In the genomic region with DNA sequence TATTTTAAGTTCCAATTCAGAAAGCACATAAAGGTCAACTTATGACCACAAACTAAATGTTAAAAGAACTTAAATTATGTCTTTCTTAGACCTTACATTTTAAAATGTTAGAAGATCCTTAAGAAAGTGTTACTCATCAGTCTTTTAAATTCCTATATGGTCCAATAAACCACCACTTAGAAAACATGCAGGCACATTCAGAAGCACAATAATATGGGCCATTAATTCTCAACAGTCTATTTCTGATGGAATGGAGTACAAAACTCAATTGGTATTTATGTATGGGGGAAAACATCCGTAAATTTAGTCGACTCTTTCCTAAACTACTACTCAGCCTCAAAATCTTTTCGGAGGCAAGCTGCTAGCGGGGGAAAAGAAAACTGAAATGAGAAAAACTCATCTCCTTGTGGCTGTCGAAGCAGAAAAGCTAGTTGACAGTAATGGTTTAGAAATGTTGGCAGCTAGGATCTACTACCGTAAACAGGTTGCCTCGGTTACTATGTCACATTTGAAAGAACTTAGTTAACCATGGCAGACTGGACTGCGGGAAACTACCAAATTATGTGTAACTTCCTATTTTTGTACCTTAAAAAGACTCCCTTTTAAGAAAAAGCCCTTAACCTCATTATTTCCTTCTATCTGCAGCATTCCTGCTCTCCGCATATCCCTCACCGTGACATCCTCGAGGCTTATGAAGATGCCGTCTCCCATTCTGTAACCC, we compare ENCODE assay signal across 8 cellular contexts. TPM values are rescaled to one million over a fixed set of nuclear protein-coding genes. Genes with fewer than 3 reads are reported as not detected.
DNase-seq lines count a peak whose midpoint lies in the region; ATAC-seq and TF ChIP-seq lines count a peak whose summit lies in the region.

No MANE protein-coding gene starts in this region.

- H3K36me3 Mint-ChIP-seq in T-helper 17 cell (ENCODE audit: low read depth) = peaks cover 12% of the 10 kb centered on the region

- 4 to 14% methylated on average over 12 of the region's 12 CpGs for WGBS in esophagus squamous epithelium, 2 donors

- ATAC-seq in T-helper 17 cell (peak; percentile 7), HG02610 (IDR thresholded peaks at IDR 0.05; ENCODE audit: unreplicated experiment) (no peak), HG02852 (IDR thresholded peaks at IDR 0.05; ENCODE audit: unreplicated experiment) (no peak), HG02623 (IDR thresholded peaks at IDR 0.05; ENCODE audit: unreplicated experiment) (no peak)

- intact Hi-C loops in esophagus squamous epithelium (cut with DNase I) = no loop called here

- H3K9me3 ChIP-seq in HEK293 (ENCODE audit: control insufficient read depth, insufficient read depth, low read depth, low read length) = no peaks in the 10 kb centered on the region
- H3K9me3 ChIP-seq in T-helper 17 cell (ENCODE audit: control insufficient read depth, low read length, poor library complexity, severe bottlenecking) = no peaks in the 10 kb centered on the region
- no peaks in the 10 kb centered on the region for H3K9me3 ChIP-seq in esophagus squamous epithelium
- H3K9me3 ChIP-seq in neutrophil = no peaks in the 10 kb centered on the region

- no peak for TF ChIP-seq CTCF in HEK293 (tag by site-specific recombination; IDR thresholded peaks at IDR 0.05)
- TF ChIP-seq CTCF in esophagus squamous epithelium (IDR thresholded peaks at IDR 0.05) = no peak
- TF ChIP-seq CTCF in neutrophil (IDR thresholded peaks at IDR 0.05) = no peak

- H3K36me3 ChIP-seq in HEK293 (ENCODE audit: control insufficient read depth in 2 of 2, insufficient read depth in 1 of 2, low read length in 2 of 2) (peaks cover 0 to 9% of the 10 kb centered on the region in 2 experiments; a peak in 1 of 3 replicates), esophagus squamous epithelium (peaks cover 0 to 6% (median 0%) of the 10 kb centered on the region in 3 donors), neutrophil (peaks cover 2% of the 10 kb centered on the region)

- H3K4me1 ChIP-seq in HEK293 (ENCODE audit: control insufficient read depth, insufficient read depth, low read length) (no peaks in the 10 kb centered on the region), esophagus squamous epithelium (peaks cover 0 to 45% (median 13%) of the 10 kb centered on the region in 3 donors), neutrophil (ENCODE audit: control insufficient read depth in 1 of 2, insufficient read depth in 1 of 2, low read depth in 1 of 2, low read length in 1 of 2) (peaks cover 37 to 56% of the 10 kb centered on the region in 2 experiments)

- peak overlapping the region; percentile 48; the same call in 1 of the 2 replicates for H3K27ac ChIP-seq in HEK293 (ENCODE audit: extremely low read depth, low read depth, low read length)
- peak overlapping the region; percentile 96 to 99 (median 98) for H3K27ac ChIP-seq in esophagus squamous epithelium
- H3K27ac ChIP-seq in neutrophil = peak overlapping the region; percentile 96

- no peak for TF ChIP-seq POLR2A in esophagus squamous epithelium (IDR thresholded peaks at IDR 0.05)

- H3K27me3 ChIP-seq in esophagus squamous epithelium = no peaks in the 10 kb centered on the region
- no peaks in the 10 kb centered on the region for H3K27me3 ChIP-seq in neutrophil

- DNase-seq in Ammon's horn (ENCODE audit: low spot score) (peak; percentile 14), T-helper 17 cell (no peak), esophagus squamous epithelium (lab: John Stamatoyannopoulos, UW) (no peak)

- H3K4me1 Mint-ChIP-seq in T-helper 17 cell = peaks cover 41% of the 10 kb centered on the region

- POLR2A ChIA-PET in HEK293 (lab: Yijun Ruan, JAX) = interaction anchor here (0.5 to 1.4 kb wide), 3 partner anchors 17 to 181 kb away, joined by 3 read pairs; partner anchors contain the start of genes NIBAN1 and RNF2

- peak overlapping the region; percentile 97 for H3K27ac Mint-ChIP-seq in T-helper 17 cell

- H3K4me3 ChIP-seq in HEK293 (ENCODE audit: low read depth, low read length) (peak overlapping the region; percentile 67), esophagus squamous epithelium (peak overlapping the region; percentile 64 to 95 (median 88)), neutrophil (ENCODE audit: low read depth in 1 of 2, low read length in 1 of 2) (peak overlapping the region; percentile 76 to 95)

- peak overlapping the region; percentile 98 for H3K4me3 Mint-ChIP-seq in T-helper 17 cell

- H3K27me3 Mint-ChIP-seq in T-helper 17 cell = no peaks in the 10 kb centered on the region

- CTCF ChIA-PET in HEK293 (lab: Yijun Ruan, JAX) = interaction anchor here (0.9 to 1.3 kb wide), 2 partner anchors 12 to 14 kb away, joined by 3 to 5 read pairs; no protein-coding TSS in a partner anchor

TF ChIP-seq in HEK293, 187 proteins besides CTCF, POLR2A, EP300 and RAD21:
- no peak for TF ChIP-seq ZNF544 (tag by site-specific recombination; IDR thresholded peaks at IDR 0.05)
- TF ChIP-seq, protein P1, sequence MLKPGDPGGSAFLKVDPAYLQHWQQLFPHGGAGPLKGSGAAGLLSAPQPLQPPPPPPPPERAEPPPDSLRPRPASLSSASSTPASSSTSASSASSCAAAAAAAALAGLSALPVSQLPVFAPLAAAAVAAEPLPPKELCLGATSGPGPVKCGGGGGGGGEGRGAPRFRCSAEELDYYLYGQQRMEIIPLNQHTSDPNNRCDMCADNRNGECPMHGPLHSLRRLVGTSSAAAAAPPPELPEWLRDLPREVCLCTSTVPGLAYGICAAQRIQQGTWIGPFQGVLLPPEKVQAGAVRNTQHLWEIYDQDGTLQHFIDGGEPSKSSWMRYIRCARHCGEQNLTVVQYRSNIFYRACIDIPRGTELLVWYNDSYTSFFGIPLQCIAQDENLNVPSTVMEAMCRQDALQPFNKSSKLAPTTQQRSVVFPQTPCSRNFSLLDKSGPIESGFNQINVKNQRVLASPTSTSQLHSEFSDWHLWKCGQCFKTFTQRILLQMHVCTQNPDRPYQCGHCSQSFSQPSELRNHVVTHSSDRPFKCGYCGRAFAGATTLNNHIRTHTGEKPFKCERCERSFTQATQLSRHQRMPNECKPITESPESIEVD (tag by site-specific recombination; IDR thresholded peaks at IDR 0.05) = peak; percentile 56; the same call in 1 of the 2 replicates

RNA-seq across cellular contexts. Expression of gene TRMT1L, which starts 1.0 kb away (rescaled TPM):
- 1 to 10 TPM; 5.8 to 9.6 TPM for total RNA-seq in T-helper 17 cell
- 10 to 100 TPM in 3 of 4 donors, 1 to 10 TPM in 1; 7.9 to 29.9 (median 15.3) TPM for total RNA-seq in esophagus squamous epithelium

RNA-seq across cellular contexts. Expression of gene SWT1, which starts 1.2 kb away (rescaled TPM):
- total RNA-seq in T-helper 17 cell (1 to 10 TPM; 6.6 to 7.5 TPM), esophagus squamous epithelium (1 to 10 TPM; 1.9 to 6.5 (median 3.5) TPM)

Comparison
In these comparisons a context has a peak if more than half of its experiments do, and no peak if none do; other contexts are left out.
1. H3K27ac ChIP-seq: peak in every context shown above with its lines; median percentile 98 in esophagus squamous epithelium; 96 in neutrophil; 48 in HEK293.